Comparison of ENCODE assay signal across 8 cellular contexts in the genomic region with DNA sequence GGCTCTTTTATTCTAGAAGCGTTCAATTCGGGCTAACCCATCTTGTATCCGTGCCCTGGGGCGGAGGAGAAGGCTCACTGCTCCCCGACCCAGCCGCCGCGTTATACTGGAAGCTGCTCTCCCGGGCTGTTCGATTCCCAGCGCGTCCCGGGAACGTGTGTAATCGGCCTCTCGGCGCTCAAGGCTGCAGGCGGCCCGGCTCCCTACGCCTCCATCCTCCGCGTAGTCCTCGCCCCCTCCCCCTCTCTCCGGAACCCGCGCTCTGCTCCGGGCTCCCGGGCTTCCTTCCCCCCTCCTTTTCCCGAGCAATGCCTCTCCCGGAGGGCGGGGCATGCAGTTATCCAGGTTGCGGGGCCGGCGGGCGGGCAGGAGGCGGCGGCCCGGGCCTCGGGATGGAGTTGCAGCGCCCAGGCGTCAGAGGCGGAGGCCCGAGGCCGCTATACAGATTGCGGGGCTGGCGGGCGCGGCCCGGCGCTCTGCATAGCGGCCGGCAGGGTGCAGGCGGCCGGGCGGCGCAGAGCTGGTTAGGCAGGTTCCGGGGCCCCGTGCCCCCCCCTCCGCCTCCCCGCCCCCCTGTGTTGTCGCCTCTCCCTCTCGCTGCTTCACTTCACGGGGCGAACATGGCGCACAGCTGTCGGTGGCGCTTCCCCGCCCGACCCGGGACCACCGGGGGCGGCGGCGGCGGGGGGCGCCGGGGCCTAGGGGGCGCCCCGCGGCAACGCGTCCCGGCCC. TPM values are rescaled to one million over a fixed set of nuclear protein-coding genes. Genes with fewer than 3 reads are reported as not detected.
DNase-seq lines count a peak whose midpoint lies in the region; ATAC-seq and TF ChIP-seq lines count a peak whose summit lies in the region.

A gene (plus strand): TSS at position 600 of the 732 bp plus-strand sequence. CDS start 21 bp downstream, at position 621.

- peaks cover 11% of the 10 kb centered on the region; the same call in 1 of the 2 replicates for H3F3A ChIP-seq in GM23338 (replicated peaks; ENCODE audit: low read depth)

- peak within 1 kb of the TSS; percentile 98 for H3K27ac Mint-ChIP-seq in GM23338
- H3K27ac Mint-ChIP-seq in activated T-helper 1 cell treated with anti-CD3 and anti-CD28 coated beads, Interleukin-12 subunit alpha, Interleukin-12 subunit beta, Interleukin-2, Interleukin-4 antibody, amounts not matched to agents 30 ng/mL and 10 ng/mL and 1 ng/mL, durations not matched to agents 14 hours and 24 hours and 36 hours = peak within 1 kb of the TSS; percentile 89
- H3K27ac Mint-ChIP-seq in naive thymus-derived CD4-positive, alpha-beta T cell = peak within 1 kb of the TSS; percentile 91 to 99 (median 95)
- peak within 1 kb of the TSS; percentile 93 for H3K27ac Mint-ChIP-seq in stimulated activated memory B cell treated with anti-CD40 and anti-IgM and Interleukin-4, amounts not matched to agents 10 μg/mL and 1 μg/mL and 100 μg/mL, for 72 hours

- POLR2A ChIA-PET in naive thymus-derived CD4-positive, alpha-beta T cell (lab: Charles Lee) = interaction anchor here (0.7 to 3.0 kb wide), 27 partner anchors 8 to 658 kb away, joined by 3 to 31 read pairs (median 4); a partner anchor contains a TSS

- H3K79me2 ChIP-seq in GM23338 (replicated peaks; ENCODE audit: insufficient read depth) = peaks cover 44% of the 10 kb centered on the region

- DNase-seq in DMS79 (lab: John Stamatoyannopoulos, UW) (peak; percentile 99), GM23338 (ENCODE audit: low spot score) (peak; percentile 98), LHCN-M2 (ENCODE audit: low read depth) (peak; percentile 97), RPMI7951 (ENCODE audit: low read depth) (peak; percentile 97), fibroblast of gingiva (ENCODE audit: low read depth) (peak; percentile 99)
- DNase-seq in activated T-helper 1 cell treated with anti-CD3 and anti-CD28 coated beads, Interleukin-12 subunit alpha, Interleukin-12 subunit beta, Interleukin-2, Interleukin-4 antibody, amounts not matched to agents 30 ng/mL and 10 ng/mL and 1 ng/mL, durations not matched to agents 14 hours and 24 hours and 36 hours (ENCODE audit: low spot score) = peak; percentile 92
- DNase-seq in naive thymus-derived CD4-positive, alpha-beta T cell = peak; percentile 89 to 100 (median 96)

- CTCF ChIA-PET in naive thymus-derived CD4-positive, alpha-beta T cell (lab: Charles Lee) = interaction anchor here (0.7 to 1.5 kb wide), 6 partner anchors 34 to 619 kb away, joined by 3 to 4 read pairs (median 3); no protein-coding TSS in a partner anchor

- H3K27ac ChIP-seq in GM23338 (ENCODE audit: low read depth) = peak within 1 kb of the TSS; percentile 97
- peak within 1 kb of the TSS; percentile 99 for H3K27ac ChIP-seq in naive thymus-derived CD4-positive, alpha-beta T cell (ENCODE audit: low read depth, low read length)

- no peaks in the 10 kb centered on the region for H3K9me2 ChIP-seq in GM23338 (ENCODE audit: insufficient read depth)

- peaks cover 31% of the 10 kb centered on the region for H3K4me1 Mint-ChIP-seq in GM23338
- peaks cover 45% of the 10 kb centered on the region for H3K4me1 Mint-ChIP-seq in activated T-helper 1 cell treated with anti-CD3 and anti-CD28 coated beads, Interleukin-12 subunit alpha, Interleukin-12 subunit beta, Interleukin-2, Interleukin-4 antibody, amounts not matched to agents 30 ng/mL and 10 ng/mL and 1 ng/mL, durations not matched to agents 14 hours and 24 hours and 36 hours (ENCODE audit: low read depth)
- H3K4me1 Mint-ChIP-seq in naive thymus-derived CD4-positive, alpha-beta T cell = peaks cover 36 to 45% (median 38%) of the 10 kb centered on the region in 7 donors
- peaks cover 56% of the 10 kb centered on the region for H3K4me1 Mint-ChIP-seq in stimulated activated memory B cell treated with anti-CD40 and anti-IgM and Interleukin-4, amounts not matched to agents 10 μg/mL and 1 μg/mL and 100 μg/mL, for 72 hours

- no peaks in the 10 kb centered on the region for H3K9me3 ChIP-seq in naive thymus-derived CD4-positive, alpha-beta T cell (ENCODE audit: control insufficient read depth in 2 of 3, low read length in 3 of 3)

- peaks cover 35% of the 10 kb centered on the region for H3K4me1 ChIP-seq in GM23338 (ENCODE audit: insufficient read depth)
- peaks cover 24 to 28% of the 10 kb centered on the region in 2 donors for H3K4me1 ChIP-seq in naive thymus-derived CD4-positive, alpha-beta T cell (ENCODE audit: control insufficient read depth in 2 of 2, insufficient read depth in 2 of 2, low read length in 2 of 2)

- H3K27me3 Mint-ChIP-seq in GM23338 (ENCODE audit: insufficient read depth, low read depth, poor library complexity) = peaks cover 16% of the 10 kb centered on the region
- H3K27me3 Mint-ChIP-seq in activated T-helper 1 cell treated with anti-CD3 and anti-CD28 coated beads, Interleukin-12 subunit alpha, Interleukin-12 subunit beta, Interleukin-2, Interleukin-4 antibody, amounts not matched to agents 30 ng/mL and 10 ng/mL and 1 ng/mL, durations not matched to agents 14 hours and 24 hours and 36 hours (ENCODE audit: insufficient read depth) = peaks cover 3% of the 10 kb centered on the region
- peaks cover 0 to 8% (median 0%) of the 10 kb centered on the region in 5 donors for H3K27me3 Mint-ChIP-seq in naive thymus-derived CD4-positive, alpha-beta T cell
- no peaks in the 10 kb centered on the region for H3K27me3 Mint-ChIP-seq in stimulated activated memory B cell treated with anti-CD40 and anti-IgM and Interleukin-4, amounts not matched to agents 10 μg/mL and 1 μg/mL and 100 μg/mL, for 72 hours

- peaks cover 35% of the 10 kb centered on the region for H4K20me1 ChIP-seq in GM23338 (replicated peaks; ENCODE audit: insufficient read depth)

- H3K9me3 Mint-ChIP-seq in GM23338 = no peaks in the 10 kb centered on the region; the same call in 2 of the 3 replicates
- no peaks in the 10 kb centered on the region for H3K9me3 Mint-ChIP-seq in activated T-helper 1 cell treated with anti-CD3 and anti-CD28 coated beads, Interleukin-12 subunit alpha, Interleukin-12 subunit beta, Interleukin-2, Interleukin-4 antibody, amounts not matched to agents 30 ng/mL and 10 ng/mL and 1 ng/mL, durations not matched to agents 14 hours and 24 hours and 36 hours
- H3K9me3 Mint-ChIP-seq in naive thymus-derived CD4-positive, alpha-beta T cell = peaks cover 0 to 4% (median 0%) of the 10 kb centered on the region in 11 donors
- H3K9me3 Mint-ChIP-seq in stimulated activated memory B cell treated with anti-CD40 and anti-IgM and Interleukin-4, amounts not matched to agents 10 μg/mL and 1 μg/mL and 100 μg/mL, for 72 hours = no peaks in the 10 kb centered on the region

- peaks cover 14% of the 10 kb centered on the region for H3K27me3 ChIP-seq in GM23338 (ENCODE audit: insufficient read depth)
- no peaks in the 10 kb centered on the region for H3K27me3 ChIP-seq in naive thymus-derived CD4-positive, alpha-beta T cell (ENCODE audit: control insufficient read depth in 2 of 2, insufficient read depth in 2 of 2, low read length in 2 of 2)

- TF ChIP-seq CTCF in GM23338 (conservative IDR thresholded peaks at IDR 0.05; ENCODE audit: low read depth in 2 of 2) = no peak

- H3K4me3 ChIP-seq in GM23338 = peak within 1 kb of the TSS; percentile 77
- H3K4me3 ChIP-seq in naive thymus-derived CD4-positive, alpha-beta T cell (ENCODE audit: low read length) = peak within 1 kb of the TSS; percentile 91

- peak; percentile 60 for ATAC-seq in GM23338
- ATAC-seq in naive thymus-derived CD4-positive, alpha-beta T cell = peak; percentile 94
- ATAC-seq in stimulated activated memory B cell treated with anti-CD40 and anti-IgM and Interleukin-4, amounts not matched to agents 10 μg/mL and 1 μg/mL and 100 μg/mL, for 72 hours = peak; percentile 86

- peak within 1 kb of the TSS; percentile 92 for H2AFZ ChIP-seq in GM23338

- peak within 1 kb of the TSS; percentile 97 for H3K4me3 Mint-ChIP-seq in GM23338
- H3K4me3 Mint-ChIP-seq in activated T-helper 1 cell treated with anti-CD3 and anti-CD28 coated beads, Interleukin-12 subunit alpha, Interleukin-12 subunit beta, Interleukin-2, Interleukin-4 antibody, amounts not matched to agents 30 ng/mL and 10 ng/mL and 1 ng/mL, durations not matched to agents 14 hours and 24 hours and 36 hours = peak within 1 kb of the TSS; percentile 91
- peak within 1 kb of the TSS; percentile 89 to 97 (median 96) for H3K4me3 Mint-ChIP-seq in naive thymus-derived CD4-positive, alpha-beta T cell
- H3K4me3 Mint-ChIP-seq in stimulated activated memory B cell treated with anti-CD40 and anti-IgM and Interleukin-4, amounts not matched to agents 10 μg/mL and 1 μg/mL and 100 μg/mL, for 72 hours = peak within 1 kb of the TSS; percentile 97

- H3K36me3 Mint-ChIP-seq in GM23338 (ENCODE audit: low read depth) = peaks cover 18% of the 10 kb centered on the region
- peaks cover 9% of the 10 kb centered on the region for H3K36me3 Mint-ChIP-seq in activated T-helper 1 cell treated with anti-CD3 and anti-CD28 coated beads, Interleukin-12 subunit alpha, Interleukin-12 subunit beta, Interleukin-2, Interleukin-4 antibody, amounts not matched to agents 30 ng/mL and 10 ng/mL and 1 ng/mL, durations not matched to agents 14 hours and 24 hours and 36 hours (ENCODE audit: low read depth)
- H3K36me3 Mint-ChIP-seq in naive thymus-derived CD4-positive, alpha-beta T cell = peaks cover 0 to 12% (median 0%) of the 10 kb centered on the region in 5 donors
- no peaks in the 10 kb centered on the region for H3K36me3 Mint-ChIP-seq in stimulated activated memory B cell treated with anti-CD40 and anti-IgM and Interleukin-4, amounts not matched to agents 10 μg/mL and 1 μg/mL and 100 μg/mL, for 72 hours

- intact Hi-C loops in activated T-helper 1 cell treated with anti-CD3 and anti-CD28 coated beads, Interleukin-12 subunit alpha, Interleukin-12 subunit beta, Interleukin-2, Interleukin-4 antibody, amounts not matched to agents 30 ng/mL and 10 ng/mL and 1 ng/mL, durations not matched to agents 14 hours and 24 hours and 36 hours (cut with micrococcal nuclease) = loop anchor here (1.0 to 5.0 kb wide), 9 partner anchors 19 to 619 kb away; a partner anchor contains a TSS
- intact Hi-C loops in naive thymus-derived CD4-positive, alpha-beta T cell (cut with micrococcal nuclease) = loop anchor here (1.0 to 10.0 kb wide), 13 partner anchors 13 to 1204 kb away; a partner anchor contains a TSS

- peak within 1 kb of the TSS; percentile 96 for H3K4me2 ChIP-seq in GM23338

- H3K36me3 ChIP-seq in GM23338 (ENCODE audit: insufficient read depth) = peaks cover 1% of the 10 kb centered on the region; the same call in 1 of the 2 replicates
- peaks cover 0 to 11% (median 0%) of the 10 kb centered on the region in 3 experiments for H3K36me3 ChIP-seq in naive thymus-derived CD4-positive, alpha-beta T cell (ENCODE audit: control insufficient read depth in 2 of 3, insufficient read depth in 3 of 3, low read length in 3 of 3)

RNA-seq across cellular contexts. Expression of the gene that starts here (rescaled TPM):
- total RNA-seq in GM23338 (2014; rRNA removed; shearing (Covaris generic)) = 66.6 and 72.2 TPM in 2 replicates
- polyA plus RNA-seq in GM23338 (2016; fragmentation: Nextera tagmentation; extraction: Ambion mirVana) = 29.0 and 34.3 TPM in 2 replicates
- 26.5 and 28.1 TPM in 2 replicates for total RNA-seq in LHCN-M2 (2014; rRNA removed)
- polyA plus RNA-seq in LHCN-M2 (2012) = 9.0 TPM
- 18.0 and 21.9 TPM in 2 replicates for total RNA-seq in RPMI7951 (2014; rRNA removed; shearing (Covaris generic))
- total RNA-seq in activated T-helper 1 cell treated with anti-CD3 and anti-CD28 coated beads, Interleukin-12 subunit alpha, Interleukin-12 subunit beta, Interleukin-2, Interleukin-4 antibody, amounts not matched to agents 30 ng/mL and 10 ng/mL and 1 ng/mL, durations not matched to agents 14 hours and 24 hours and 36 hours = 78.4 and 87.8 TPM in 2 replicates
- total RNA-seq in naive thymus-derived CD4-positive, alpha-beta T cell = 100 to 1,000 TPM; 140 to 192 (median 161) TPM
- polyA plus RNA-seq in naive thymus-derived CD4-positive, alpha-beta T cell = 10 to 100 TPM; 19.6 to 32.9 TPM

Comparison
In these comparisons a context has a peak if more than half of its experiments do, and no peak if none do; other contexts are left out.
1. Peak in every context shown above with its lines: DNase-seq, ATAC-seq, H3K4me3 ChIP-seq and H3K27ac ChIP-seq.